ENCODE assay signal across 9 cellular contexts in the genomic region with DNA sequence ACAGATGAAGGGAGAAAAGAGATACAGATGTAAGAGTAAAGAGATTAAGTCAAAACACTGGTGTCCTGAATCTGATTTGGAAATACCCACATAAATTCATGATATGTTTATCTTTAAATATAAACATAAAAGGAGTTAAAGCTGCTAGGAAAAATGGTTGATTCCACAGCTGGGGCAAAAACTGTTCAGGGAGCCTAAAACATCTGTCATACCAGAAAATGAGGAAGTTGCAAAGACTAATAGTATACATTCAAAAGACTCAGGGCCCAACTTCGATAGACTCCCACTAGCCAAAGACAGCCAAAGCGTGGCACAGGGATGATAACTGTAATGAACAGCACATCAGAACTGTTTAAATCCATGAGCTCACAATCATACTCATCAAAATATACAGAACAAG.
A peak's percentile ranks its signal among the peaks of the same experiment; 100 is the strongest.
DNase-seq lines count a peak whose midpoint lies in the region; ATAC-seq lines count a peak whose summit lies in the region.
"Had no signal": no experiment of that assay in that cellular context is flagged by ENCODE, and none has a peak within 500 bp of the region (broad histone marks: within the 10 kb centered on the region; RNA-seq: fewer than 3 reads in every experiment).

No MANE protein-coding gene starts in this region.

- DNase-seq in SIG-M5 treated with dmso at 0.1 percent for 504 hours (lab: John Stamatoyannopoulos, UW; ENCODE audit: unreplicated experiment) = peak; percentile 60
- DNase-seq in SIG-M5 (lab: John Stamatoyannopoulos, UW) = no peak
- peak; percentile 20 for DNase-seq in NOMO-1 treated with dmso at 0.1 percent for 144 hours (lab: John Stamatoyannopoulos, UW; ENCODE audit: unreplicated experiment)
- DNase-seq in stimulated activated naive B cell treated with anti-CD40 and anti-IgM and Interleukin-4, amounts not matched to agents 10 μg/mL and 1 μg/mL and 100 μg/mL, for 72 hours = no peak
- DNase-seq in DMS53 treated with DMSO at 0.1 percent for 48 hours (lab: John Stamatoyannopoulos, UW; ENCODE audit: unreplicated experiment) = no peak
- no peak for DNase-seq in natural killer cell treated with Interleukin-12 subunit alpha and Interleukin-12 subunit beta and Interleukin-15 and Interleukin-18, amount 100 ng/mL, for 72 hours (ENCODE audit: low spot score)
- DNase-seq in activated naive CD8-positive, alpha-beta T cell treated with anti-CD3 and anti-CD28 coated beads for 36 hours = no peak
- DNase-seq: uterus had no signal

- peaks cover 4% of the 10 kb centered on the region in 2 donors for H3K9me3 Mint-ChIP-seq in stimulated activated naive B cell treated with anti-CD40 and anti-IgM and Interleukin-4, amounts not matched to agents 10 μg/mL and 1 μg/mL and 100 μg/mL, for 72 hours
- H3K9me3 Mint-ChIP-seq in natural killer cell treated with Interleukin-12 subunit alpha and Interleukin-12 subunit beta and Interleukin-15 and Interleukin-18, amount 100 ng/mL, for 72 hours = no peaks in the 10 kb centered on the region
- H3K9me3 Mint-ChIP-seq in activated naive CD8-positive, alpha-beta T cell treated with anti-CD3 and anti-CD28 coated beads for 36 hours = no peaks in the 10 kb centered on the region

- peaks cover 11 to 42% of the 10 kb centered on the region in 2 donors for H3K36me3 Mint-ChIP-seq in stimulated activated naive B cell treated with anti-CD40 and anti-IgM and Interleukin-4, amounts not matched to agents 10 μg/mL and 1 μg/mL and 100 μg/mL, for 72 hours
- no peaks in the 10 kb centered on the region for H3K36me3 Mint-ChIP-seq in natural killer cell treated with Interleukin-12 subunit alpha and Interleukin-12 subunit beta and Interleukin-15 and Interleukin-18, amount 100 ng/mL, for 72 hours
- H3K36me3 Mint-ChIP-seq in activated naive CD8-positive, alpha-beta T cell treated with anti-CD3 and anti-CD28 coated beads for 36 hours = peaks cover 33% of the 10 kb centered on the region

- no peaks in the 10 kb centered on the region for H3K27me3 Mint-ChIP-seq in stimulated activated naive B cell treated with anti-CD40 and anti-IgM and Interleukin-4, amounts not matched to agents 10 μg/mL and 1 μg/mL and 100 μg/mL, for 72 hours
- no peaks in the 10 kb centered on the region for H3K27me3 Mint-ChIP-seq in natural killer cell treated with Interleukin-12 subunit alpha and Interleukin-12 subunit beta and Interleukin-15 and Interleukin-18, amount 100 ng/mL, for 72 hours
- no peaks in the 10 kb centered on the region for H3K27me3 Mint-ChIP-seq in activated naive CD8-positive, alpha-beta T cell treated with anti-CD3 and anti-CD28 coated beads for 36 hours

- peaks cover 10 to 15% of the 10 kb centered on the region in 2 donors for H3K4me1 Mint-ChIP-seq in stimulated activated naive B cell treated with anti-CD40 and anti-IgM and Interleukin-4, amounts not matched to agents 10 μg/mL and 1 μg/mL and 100 μg/mL, for 72 hours
- H3K4me1 Mint-ChIP-seq in natural killer cell treated with Interleukin-12 subunit alpha and Interleukin-12 subunit beta and Interleukin-15 and Interleukin-18, amount 100 ng/mL, for 72 hours (ENCODE audit: low read depth in 2 of 2) = peaks cover 0 to 3% of the 10 kb centered on the region in 2 donors
- peaks cover 9% of the 10 kb centered on the region for H3K4me1 Mint-ChIP-seq in activated naive CD8-positive, alpha-beta T cell treated with anti-CD3 and anti-CD28 coated beads for 36 hours

- no peak overlapping the region for H3K4me3 Mint-ChIP-seq in stimulated activated naive B cell treated with anti-CD40 and anti-IgM and Interleukin-4, amounts not matched to agents 10 μg/mL and 1 μg/mL and 100 μg/mL, for 72 hours
- no peak overlapping the region for H3K4me3 Mint-ChIP-seq in natural killer cell treated with Interleukin-12 subunit alpha and Interleukin-12 subunit beta and Interleukin-15 and Interleukin-18, amount 100 ng/mL, for 72 hours
- no peak overlapping the region for H3K4me3 Mint-ChIP-seq in activated naive CD8-positive, alpha-beta T cell treated with anti-CD3 and anti-CD28 coated beads for 36 hours

- ATAC-seq in HG02885 (IDR thresholded peaks at IDR 0.05; ENCODE audit: poor library complexity, unreplicated experiment) = peak; percentile 69
- ATAC-seq in stimulated activated naive B cell treated with anti-CD40 and anti-IgM and Interleukin-4, amounts not matched to agents 10 μg/mL and 1 μg/mL and 100 μg/mL, for 72 hours (replicated peaks) = peak; percentile 65 to 70
- no peak for ATAC-seq in natural killer cell treated with Interleukin-12 subunit alpha and Interleukin-12 subunit beta and Interleukin-15 and Interleukin-18, amount 100 ng/mL, for 72 hours

- H3K27ac Mint-ChIP-seq in stimulated activated naive B cell treated with anti-CD40 and anti-IgM and Interleukin-4, amounts not matched to agents 10 μg/mL and 1 μg/mL and 100 μg/mL, for 72 hours = no peak overlapping the region
- no peak overlapping the region for H3K27ac Mint-ChIP-seq in natural killer cell treated with Interleukin-12 subunit alpha and Interleukin-12 subunit beta and Interleukin-15 and Interleukin-18, amount 100 ng/mL, for 72 hours
- no peak overlapping the region for H3K27ac Mint-ChIP-seq in activated naive CD8-positive, alpha-beta T cell treated with anti-CD3 and anti-CD28 coated beads for 36 hours

Comparison
In these comparisons a context has a peak if more than half of its experiments do, and no peak if none do; other contexts are left out.
1. DNase-seq: peak in SIG-M5 treated with dmso at 0.1 percent for 504 hours (single experiment) and NOMO-1 treated with dmso at 0.1 percent for 144 hours (single experiment); none in SIG-M5 (single experiment), stimulated activated naive B cell treated with anti-CD40 and anti-IgM and Interleukin-4, amounts not matched to agents 10 μg/mL and 1 μg/mL and 100 μg/mL, for 72 hours (single experiment), DMS53 treated with DMSO at 0.1 percent for 48 hours (single experiment), natural killer cell treated with Interleukin-12 subunit alpha and Interleukin-12 subunit beta and Interleukin-15 and Interleukin-18, amount 100 ng/mL, for 72 hours (single experiment) and activated naive CD8-positive, alpha-beta T cell treated with anti-CD3 and anti-CD28 coated beads for 36 hours (single experiment).
2. ATAC-seq: peak in HG02885 (single experiment) and stimulated activated naive B cell treated with anti-CD40 and anti-IgM and Interleukin-4, amounts not matched to agents 10 μg/mL and 1 μg/mL and 100 μg/mL, for 72 hours (2 of 2); none in natural killer cell treated with Interleukin-12 subunit alpha and Interleukin-12 subunit beta and Interleukin-15 and Interleukin-18, amount 100 ng/mL, for 72 hours (0 of 2).